Comparison of ENCODE assay signal across 1 cellular context in the genomic region with DNA sequence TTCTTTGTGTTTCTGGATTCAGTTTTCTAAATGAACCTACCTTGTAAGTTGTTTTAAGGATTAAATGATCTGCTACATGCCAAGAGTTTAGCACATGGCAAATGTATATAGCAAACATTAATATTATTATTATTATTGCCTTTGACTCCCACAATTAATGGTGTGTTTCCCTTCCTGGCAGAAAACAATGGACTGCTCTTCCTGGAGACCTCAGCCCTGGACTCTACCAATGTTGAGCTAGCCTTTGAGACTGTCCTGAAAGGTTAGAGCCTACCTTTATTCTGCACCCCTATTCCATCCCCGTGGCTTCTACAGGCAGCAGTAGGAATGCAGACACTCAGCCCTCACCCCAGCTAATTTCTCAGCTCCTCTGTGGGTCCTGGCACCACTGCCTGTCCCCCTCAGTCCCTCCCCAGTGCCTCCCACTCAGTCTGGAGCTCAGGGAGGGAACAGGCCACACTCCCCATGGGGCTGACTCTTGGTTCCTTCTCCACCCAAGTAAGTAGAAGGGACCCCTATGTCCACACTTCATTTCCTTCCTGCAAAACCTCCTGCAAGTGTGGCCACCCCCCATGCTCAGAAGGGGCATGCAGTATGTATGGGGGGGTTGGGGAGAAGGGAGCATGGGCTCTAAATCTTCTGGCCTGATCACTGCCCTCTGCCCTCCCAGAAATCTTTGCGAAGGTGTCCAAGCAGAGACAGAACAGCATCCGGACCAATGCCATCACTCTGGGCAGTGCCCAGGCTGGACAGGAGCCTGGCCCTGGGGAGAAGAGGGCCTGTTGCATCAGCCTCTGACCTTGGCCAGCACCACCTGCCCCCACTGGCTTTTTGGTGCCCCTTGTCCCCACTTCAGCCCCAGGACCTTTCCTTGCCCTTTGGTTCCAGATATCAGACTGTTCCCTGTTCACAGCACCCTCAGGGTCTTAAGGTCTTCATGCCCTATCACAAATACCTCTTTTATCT.
TF ChIP-seq lines count a peak whose summit lies in the region.

No MANE protein-coding gene starts in this region.

TF ChIP-seq in endothelial cell of umbilical vein, 7 proteins besides CTCF, POLR2A, EP300 and RAD21:
- TF ChIP-seq FOS (IDR thresholded peaks at IDR 0.05; ENCODE audit: borderline replicate concordance, insufficient read depth, low read length): no peak
- TF ChIP-seq MYC (IDR thresholded peaks at IDR 0.05; ENCODE audit: low read depth, low read length): no peak
- no peak for TF ChIP-seq JUN (IDR thresholded peaks at IDR 0.05; ENCODE audit: borderline replicate concordance, insufficient read depth, insufficient read length, low read depth)
- TF ChIP-seq GATA2 (IDR thresholded peaks at IDR 0.05; ENCODE audit: insufficient read depth, insufficient read length, low read depth, low read length): no peak
- no peak for TF ChIP-seq EZH2 (IDR thresholded peaks at IDR 0.05; ENCODE audit: borderline replicate concordance, low read depth, low read length, severe bottlenecking)
- no peak for TF ChIP-seq POLR2AphosphoS5 (IDR thresholded peaks at IDR 0.05; ENCODE audit: insufficient read depth, low read depth, low read length)
- TF ChIP-seq, protein P1, sequence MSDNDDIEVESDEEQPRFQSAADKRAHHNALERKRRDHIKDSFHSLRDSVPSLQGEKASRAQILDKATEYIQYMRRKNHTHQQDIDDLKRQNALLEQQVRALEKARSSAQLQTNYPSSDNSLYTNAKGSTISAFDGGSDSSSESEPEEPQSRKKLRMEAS (IDR thresholded peaks at IDR 0.05; ENCODE audit: insufficient read depth, insufficient read length): no peak
